In genomic region chr10:7296648-7297047, GRCh38 we compare ENCODE assay signal across 27 cellular contexts.
"Had no signal": no experiment of that assay in that cellular context is flagged by ENCODE, and none has a peak within 500 bp of the region (broad histone marks: within the 10 kb centered on the region; RNA-seq: fewer than 3 reads in every experiment).

No MANE protein-coding gene starts in this region.

- H3K4me3 ChIP-seq: ascending aorta, esophagus muscularis mucosa, heart right ventricle, left ventricle myocardium inferior, lung, ovary, right lobe of liver, thoracic aorta had no signal

- DNase-seq: activated CD4-positive, alpha-beta T cell treated with anti-CD3 and anti-CD28 coated beads, Interleukin-2, amount 10 ng/mL, durations not matched to agents 7 days and 5 days; activated CD4-positive, CD25-positive, alpha-beta regulatory T cell treated with anti-CD3 and anti-CD28 coated beads, Interleukin-2, amount 50 U/mL, for 72 hours; activated CD8-positive, alpha-beta T cell treated with anti-CD3 and anti-CD28 coated beads for 36 hours; activated naive CD4-positive, alpha-beta T cell treated with anti-CD3 and anti-CD28 coated beads for 36 hours; activated naive CD8-positive, alpha-beta T cell treated with anti-CD3 and anti-CD28 coated beads, Interleukin-2, amount 10 ng/mL, durations not matched to agents 7 days and 5 days; activated T-cell treated with anti-CD3 and anti-CD28 coated beads, Interleukin-2, amount 50 U/mL, for 48 hours; brain microvascular endothelial cell; cortex of kidney; foreskin keratinocyte; heart right ventricle; left ventricle myocardium inferior; mesendoderm; ovary; right lobe of liver; stimulated activated CD4-positive, alpha-beta T cell treated with anti-CD3 and anti-CD28 coated beads, Interleukin-2, amount 100 ng/mL, for 48 hours; stimulated activated naive CD8-positive, alpha-beta T cell treated with anti-CD3 and anti-CD28 coated beads, Interleukin-15, Interleukin-2, amounts not matched to agents 100 U/mL and 50 U/mL, for 24 hours; T1000; trophoblast cell; WERI-Rb-1 had no signal

- H3K9me3 ChIP-seq: ascending aorta, esophagus muscularis mucosa, heart right ventricle, left ventricle myocardium inferior, neutrophil, ovary, right lobe of liver, thoracic aorta had no signal

- H3K27me3 Mint-ChIP-seq: activated CD4-positive, alpha-beta T cell treated with anti-CD3 and anti-CD28 coated beads, Interleukin-2, amount 10 ng/mL, durations not matched to agents 7 days and 5 days; activated CD8-positive, alpha-beta T cell treated with anti-CD3 and anti-CD28 coated beads for 36 hours; activated naive CD8-positive, alpha-beta T cell treated with anti-CD3 and anti-CD28 coated beads, Interleukin-2, amount 10 ng/mL, durations not matched to agents 7 days and 5 days had no signal

- H3K4me3 Mint-ChIP-seq: activated CD4-positive, alpha-beta T cell treated with anti-CD3 and anti-CD28 coated beads, Interleukin-2, amount 10 ng/mL, durations not matched to agents 7 days and 5 days; activated CD8-positive, alpha-beta T cell treated with anti-CD3 and anti-CD28 coated beads for 36 hours; activated naive CD4-positive, alpha-beta T cell treated with anti-CD3 and anti-CD28 coated beads for 36 hours; activated naive CD8-positive, alpha-beta T cell treated with anti-CD3 and anti-CD28 coated beads, Interleukin-2, amount 10 ng/mL, durations not matched to agents 7 days and 5 days; nephron; T-helper 1 cell treated with Interleukin-12 subunit alpha and Interleukin-12 subunit beta and Interleukin-4 antibody, amounts not matched to agents 30 μg/mL and 1 μg/mL, for 36 hours had no signal

- H3K4me1 ChIP-seq: ascending aorta, foreskin keratinocyte, right lobe of liver had no signal

- H3K27ac Mint-ChIP-seq: activated CD4-positive, alpha-beta T cell treated with anti-CD3 and anti-CD28 coated beads, Interleukin-2, amount 10 ng/mL, durations not matched to agents 7 days and 5 days; activated CD8-positive, alpha-beta T cell treated with anti-CD3 and anti-CD28 coated beads for 36 hours; activated naive CD4-positive, alpha-beta T cell treated with anti-CD3 and anti-CD28 coated beads for 36 hours; activated naive CD8-positive, alpha-beta T cell treated with anti-CD3 and anti-CD28 coated beads, Interleukin-2, amount 10 ng/mL, durations not matched to agents 7 days and 5 days; progenitor cell of endocrine pancreas; T-helper 1 cell treated with Interleukin-12 subunit alpha and Interleukin-12 subunit beta and Interleukin-4 antibody, amounts not matched to agents 30 μg/mL and 1 μg/mL, for 36 hours had no signal

- H3K27ac ChIP-seq: ascending aorta, brain microvascular endothelial cell, esophagus muscularis mucosa, foreskin keratinocyte, heart right ventricle, left ventricle myocardium inferior, neutrophil, ovary, right lobe of liver, thoracic aorta, WERI-Rb-1 had no signal

- H3K9me3 Mint-ChIP-seq: activated CD8-positive, alpha-beta T cell treated with anti-CD3 and anti-CD28 coated beads for 36 hours; activated naive CD8-positive, alpha-beta T cell treated with anti-CD3 and anti-CD28 coated beads, Interleukin-2, amount 10 ng/mL, durations not matched to agents 7 days and 5 days; nephron; T-helper 1 cell treated with Interleukin-12 subunit alpha and Interleukin-12 subunit beta and Interleukin-4 antibody, amounts not matched to agents 30 μg/mL and 1 μg/mL, for 36 hours had no signal

- H3K27me3 ChIP-seq: ascending aorta, brain microvascular endothelial cell, esophagus muscularis mucosa, foreskin keratinocyte, heart right ventricle, neutrophil, ovary, right lobe of liver had no signal

- H3K36me3 ChIP-seq: ascending aorta, brain microvascular endothelial cell, esophagus muscularis mucosa, heart right ventricle, left ventricle myocardium inferior, neutrophil, ovary, right lobe of liver, thoracic aorta, WERI-Rb-1 had no signal

- ATAC-seq: activated CD8-positive, alpha-beta T cell treated with anti-CD3 and anti-CD28 coated beads for 36 hours; foreskin keratinocyte; heart right ventricle; right lobe of liver; stimulated activated naive CD8-positive, alpha-beta T cell treated with anti-CD3 and anti-CD28 coated beads, Interleukin-15, Interleukin-2, amounts not matched to agents 100 U/mL and 50 U/mL, for 24 hours had no signal
